Comparison of ENCODE assay signal across 8 cellular contexts in genomic region chr13:36163809-36164308, GRCh38. TPM values are rescaled to one million over a fixed set of nuclear protein-coding genes. Genes with fewer than 3 reads are reported as not detected.
DNase-seq lines count a peak whose midpoint lies in the region; ATAC-seq and TF ChIP-seq lines count a peak whose summit lies in the region.

No MANE protein-coding gene starts in this region.

- H3K14ac ChIP-seq in IMR-90 (replicated peaks; ENCODE audit: low read depth, low read length), result no peak overlapping the region

- H3K9ac ChIP-seq in IMR-90 (ENCODE audit: low read depth, low read length) (no peak overlapping the region), PC-3 (ENCODE audit: low read length) (no peak overlapping the region)

- peaks cover 2% of the 10 kb centered on the region; the same call in 1 of the 2 replicates for H3K4me1 ChIP-seq in IMR-90 (ENCODE audit: control insufficient read depth, insufficient read depth, low read length)
- H3K4me1 ChIP-seq in PC-3 (ENCODE audit: insufficient read depth, low read length), result no peaks in the 10 kb centered on the region
- peaks cover 0 to 6% (median 0%) of the 10 kb centered on the region in 4 donors for H3K4me1 ChIP-seq in stomach

- H3K56ac ChIP-seq in IMR-90 (ENCODE audit: extremely low read depth, insufficient read depth, low read length), result no peak overlapping the region

- in situ Hi-C loops in IMR-90 (cut with MboI; ENCODE audit: low sequenced_read_pairs), result no loop called here

- DNase-seq in IMR-90, result peak; percentile 87
- peak; percentile 18 for DNase-seq in PC-3
- peak; percentile 55 for DNase-seq in fibroblast of villous mesenchyme (ENCODE audit: low read depth)
- peak; percentile 45 for DNase-seq in stomach
- DNase-seq in activated CD4-positive, alpha-beta T cell treated with anti-CD3 and anti-CD28 coated beads, Interleukin-2, amount 50 U/mL, for 1 hour, result no peak

- TF ChIP-seq RAD21 in IMR-90 (IDR thresholded peaks at IDR 0.05; ENCODE audit: low read length), result no peak

- ATAC-seq in IMR-90 (ENCODE audit: low read depth) (peak; percentile 99), PC-3 (no peak), GM18873 (IDR thresholded peaks at IDR 0.05; ENCODE audit: low FRiP score, unreplicated experiment) (no peak), GM18870 (IDR thresholded peaks at IDR 0.05; ENCODE audit: unreplicated experiment) (no peak), GM21786 (IDR thresholded peaks at IDR 0.05; ENCODE audit: unreplicated experiment) (no peak)

- H3K36me3 ChIP-seq in IMR-90 (ENCODE audit: control insufficient read depth, insufficient read depth, low read length), result no peaks in the 10 kb centered on the region
- no peaks in the 10 kb centered on the region for H3K36me3 ChIP-seq in PC-3 (ENCODE audit: low read depth, low read length)
- H3K36me3 ChIP-seq in stomach, result no peaks in the 10 kb centered on the region

- H2BK120ac ChIP-seq in IMR-90 (ENCODE audit: low read depth, low read length), result no peak overlapping the region

- H3K27ac ChIP-seq in IMR-90 (ENCODE audit: insufficient read depth, low read length), result no peak overlapping the region; the same call in 1 of the 2 replicates
- no peak overlapping the region for H3K27ac ChIP-seq in PC-3 (ENCODE audit: low read length)
- H3K27ac ChIP-seq in stomach, result no peak overlapping the region

- H3K9me2 ChIP-seq in PC-3 (replicated peaks; ENCODE audit: low read length), result no peaks in the 10 kb centered on the region

- H3K27me3 ChIP-seq in IMR-90 (ENCODE audit: control insufficient read depth, insufficient read depth, low read length) (no peaks in the 10 kb centered on the region; the same call in 1 of the 2 replicates), PC-3 (ENCODE audit: low read length) (peaks cover 3% of the 10 kb centered on the region; the same call in 1 of the 2 replicates), stomach (no peaks in the 10 kb centered on the region)

- no peak overlapping the region for H4K8ac ChIP-seq in IMR-90 (ENCODE audit: low read depth in 2 of 2, low read length in 2 of 2)

- CTCF ChIA-PET in IMR-90 (lab: Yijun Ruan, JAX) (no interaction called here), PC-3 (lab: Charles Lee) (no interaction called here)

- H3K4me2 ChIP-seq in IMR-90 (ENCODE audit: low read depth, low read length), result peak overlapping the region; percentile 44; the same call in 1 of the 2 replicates
- H3K4me2 ChIP-seq in PC-3 (ENCODE audit: low read length), result no peak overlapping the region

- intact Hi-C loops in IMR-90 (cut with micrococcal nuclease) (no loop called here), PC-3 (cut with micrococcal nuclease) (no loop called here), stomach (cut with DNase I; ENCODE audit: low total_unique reads) (no loop called here)

- no peaks in the 10 kb centered on the region for H3K79me2 ChIP-seq in PC-3 (ENCODE audit: low read length)

- no peak overlapping the region for H2AK9ac ChIP-seq in IMR-90 (replicated peaks; ENCODE audit: low read depth, low read length, poor library complexity)

- no peaks in the 10 kb centered on the region for H3K79me1 ChIP-seq in IMR-90 (ENCODE audit: low read depth in 1 of 2, low read length in 2 of 2)

- no peaks in the 10 kb centered on the region for H3F3A ChIP-seq in PC-3 (ENCODE audit: low read length, unreplicated experiment)

- no TSS peak for BruUV-seq in IMR-90 (replicated peaks; lab: Mats Ljungman, UMichigan)
- no TSS peak for BruUV-seq in PC-3 (replicated peaks; lab: Mats Ljungman, UMichigan)

- H4K5ac ChIP-seq in IMR-90 (ENCODE audit: low read depth, low read length), result no peak overlapping the region

- no peak overlapping the region for H4K91ac ChIP-seq in IMR-90 (ENCODE audit: insufficient read depth, low read depth, low read length)

- dilution Hi-C loops in IMR-90 (cut with HindIII; ENCODE audit: low sequenced_read_pairs, unreplicated experiment), result no loop called here

- POLR2A ChIA-PET in IMR-90 (lab: Charles Lee; ENCODE audit: unreplicated experiment) (no interaction called here), PC-3 (lab: Charles Lee; ENCODE audit: unreplicated experiment) (interaction anchor here (0.6 kb wide), 1 partner anchor 167 kb away, joined by 3 read pairs; no protein-coding TSS in a partner anchor)

- no CpG with 5 or more reads among the region's 7 CpGs for WGBS in IMR-90 (ENCODE audit: extremely low coverage in 2 of 2, insufficient read length in 1 of 2), 2 experiments
- WGBS in stomach, 5 donors, result 40 to 63% (median 54%) methylated on average over 7 of the region's 7 CpGs

- H3K9me3 ChIP-seq in IMR-90 (ENCODE audit: control insufficient read depth, insufficient read depth, low read length), result no peaks in the 10 kb centered on the region
- H3K9me3 ChIP-seq in PC-3 (ENCODE audit: low read length), result no peaks in the 10 kb centered on the region
- H3K9me3 ChIP-seq in stomach, result no peaks in the 10 kb centered on the region

- H3K4ac ChIP-seq in IMR-90 (ENCODE audit: low read depth, low read length), result no peak overlapping the region

- H3K9me1 ChIP-seq in IMR-90 (ENCODE audit: insufficient read depth, low read length), result peaks cover 3% of the 10 kb centered on the region; the same call in 1 of the 2 replicates

- H2BK20ac ChIP-seq in IMR-90 (ENCODE audit: low read depth, low read length), result no peak overlapping the region

- H2BK15ac ChIP-seq in IMR-90 (ENCODE audit: low read depth, low read length), result no peak overlapping the region

- TF ChIP-seq POLR2A in IMR-90 (IDR thresholded peaks at IDR 0.05; ENCODE audit: low read depth, low read length) (no peak), stomach (IDR thresholded peaks at IDR 0.05) (no peak)

- no peak for TF ChIP-seq CTCF in IMR-90 (conservative IDR thresholded peaks at IDR 0.05; ENCODE audit: low read depth, low read length)
- no peak for TF ChIP-seq CTCF in PC-3 (conservative IDR thresholded peaks at IDR 0.05; ENCODE audit: low read depth, low read length)
- TF ChIP-seq CTCF in fibroblast of villous mesenchyme (IDR thresholded peaks at IDR 0.05; ENCODE audit: insufficient read depth, low read depth, low read length), result no peak
- no peak for TF ChIP-seq CTCF in stomach (IDR thresholded peaks at IDR 0.05)

- H3K18ac ChIP-seq in IMR-90 (ENCODE audit: low read depth, low read length), result no peak overlapping the region

- H4K20me1 ChIP-seq in IMR-90 (ENCODE audit: insufficient read depth, low read length) (no peaks in the 10 kb centered on the region), PC-3 (ENCODE audit: low read length) (no peaks in the 10 kb centered on the region)

- no peak overlapping the region for H2BK5ac ChIP-seq in IMR-90 (ENCODE audit: low read depth, low read length, poor library complexity, severe bottlenecking)

- no peak overlapping the region for H3K23ac ChIP-seq in IMR-90 (ENCODE audit: low read depth, low read length)

- no peak overlapping the region for H2AFZ ChIP-seq in IMR-90 (replicated peaks; ENCODE audit: low read length, poor library complexity)
- no peak overlapping the region for H2AFZ ChIP-seq in PC-3 (ENCODE audit: low read length)

- no peak overlapping the region for H2AK5ac ChIP-seq in IMR-90 (ENCODE audit: low read depth, low read length)

- H3K4me3 ChIP-seq in IMR-90 (ENCODE audit: insufficient read depth, low read depth, low read length), result no peak overlapping the region
- H3K4me3 ChIP-seq in PC-3 (ENCODE audit: low read length), result no peak overlapping the region
- no peak overlapping the region for H3K4me3 ChIP-seq in fibroblast of villous mesenchyme (ENCODE audit: low read depth, low read length)
- H3K4me3 ChIP-seq in stomach, result no peak overlapping the region

- no peak for TF ChIP-seq EP300 in stomach (IDR thresholded peaks at IDR 0.05)

TF ChIP-seq in IMR-90, 13 proteins besides CTCF, POLR2A, EP300 and RAD21:
- TF ChIP-seq MAFK (IDR thresholded peaks at IDR 0.05; ENCODE audit: low read depth, low read length) (no peak), BHLHE40 (IDR thresholded peaks at IDR 0.05; ENCODE audit: low read depth, low read length) (peak; percentile 25; the same call in 1 of the 2 replicates)

RNA-seq across cellular contexts. Expression of gene DCLK1, which starts 32.7 kb away (rescaled TPM):
- total RNA-seq in IMR-90 (2012; rRNA removed) (under 0.01 TPM in 2 replicates), PC-3 (2014; rRNA removed) (0.12 TPM in 1 of 2 replicates, not detected in the other), fibroblast of villous mesenchyme (0.86 and 2.3 TPM in 2 replicates), stomach (10 to 100 TPM in 1 of 5 donors, 1 to 10 TPM in 4; 2.9 to 36.7 (median 7.7) TPM)
- polyA plus RNA-seq in IMR-90 (2012; rRNA removed) (0.02 TPM in 1 of 2 replicates, not detected in the other), stomach (1 to 10 TPM in 2 of 3 donors, under 1 TPM in 1; 0.68 to 2.0 (median 1.6) TPM)
- polyA plus RNA-seq in IMR-90 (2012; cell fraction: cytosol; rRNA removed), result not detected in 2 replicates
- 0.03 TPM in 1 of 2 replicates, not detected in the other for polyA plus RNA-seq in IMR-90 (2012; cell fraction: nucleus; rRNA removed; ENCODE audit: low replicate concordance)

RNA-seq across cellular contexts. Expression of gene SOHLH2, which starts 50.5 kb away (rescaled TPM):
- 0.18 and 0.28 TPM in 2 replicates for total RNA-seq in IMR-90 (2012; rRNA removed)
- polyA plus RNA-seq in IMR-90 (2012; rRNA removed), result 0.06 and 0.17 TPM in 2 replicates
- 0.03 and 0.04 TPM in 2 replicates for polyA plus RNA-seq in IMR-90 (2012; cell fraction: cytosol; rRNA removed)
- polyA plus RNA-seq in IMR-90 (2012; cell fraction: nucleus; rRNA removed; ENCODE audit: low replicate concordance), result 0.07 and 0.31 TPM in 2 replicates
- total RNA-seq in PC-3 (2014; rRNA removed), result not detected in 2 replicates
- 0.32 and 0.43 TPM in 2 replicates for total RNA-seq in fibroblast of villous mesenchyme
- under 1 TPM in 2 of 5 donors, not detected in 3; 0.18 to 0.45 TPM for total RNA-seq in stomach
- polyA plus RNA-seq in stomach, result under 1 TPM in 1 of 3 donors, not detected in 2; 0.25 TPM
